In the genomic region with DNA sequence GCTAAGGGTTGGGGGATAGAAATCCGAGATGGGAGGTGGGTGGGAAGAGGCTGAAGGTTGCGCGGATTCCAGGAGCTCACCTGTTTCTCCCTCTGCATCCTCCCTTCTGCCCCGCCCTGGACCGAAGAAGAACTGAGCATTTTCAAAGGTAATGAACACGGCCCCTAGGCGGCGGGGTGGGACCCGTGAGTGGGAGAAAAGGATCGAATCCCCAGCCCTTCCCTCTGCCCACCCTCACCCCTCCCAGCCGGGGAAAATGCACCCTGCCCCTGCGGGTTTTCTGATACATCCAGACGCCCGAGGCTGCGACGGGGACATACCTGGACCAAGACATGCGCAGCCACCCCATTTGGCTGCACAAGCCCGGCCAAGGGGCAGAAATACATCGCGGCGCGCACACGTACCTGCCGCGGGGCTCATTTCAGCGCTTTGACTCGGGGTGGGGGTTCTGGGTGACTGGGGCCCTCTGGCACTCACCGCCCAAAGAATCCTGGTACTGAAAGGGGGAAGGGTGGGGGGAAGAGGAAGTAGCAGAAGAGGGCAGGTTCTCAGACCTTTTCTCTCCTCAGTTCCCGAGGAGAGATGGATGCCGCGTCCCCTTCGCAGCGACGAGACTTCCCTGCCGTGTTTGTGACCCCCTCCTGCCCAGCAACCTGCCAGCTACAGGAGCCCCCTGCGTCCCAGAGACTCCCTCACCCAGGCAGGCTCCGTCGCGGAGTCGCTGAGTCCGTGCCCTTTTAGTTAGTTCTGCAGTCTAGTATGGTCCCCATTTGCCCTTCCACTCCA, we compare ENCODE assay signal across 9 cellular contexts. TPM values are rescaled to one million over a fixed set of nuclear protein-coding genes. Genes with fewer than 3 reads are reported as not detected.
DNase-seq lines count a peak whose midpoint lies in the region; ATAC-seq, FAIRE-seq and TF ChIP-seq lines count a peak whose summit lies in the region.
"Had no signal": no experiment of that assay in that cellular context is flagged by ENCODE, and none has a peak within 500 bp of the region (broad histone marks: within the 10 kb centered on the region; RNA-seq: fewer than 3 reads in every experiment).

No MANE protein-coding gene starts in this region.

- no peak overlapping the region for H3K14ac ChIP-seq in H1 (ENCODE audit: insufficient read length)

- H3K4me1 ChIP-seq in H1 (replicated peaks in 1 of 4; ENCODE audit: control insufficient read depth in 3 of 4, insufficient read depth in 4 of 4, low read length in 3 of 4), result peaks cover 0 to 16% (median 12%) of the 10 kb centered on the region in 4 experiments; a peak in 6 of 7 replicates

- TF ChIP-seq RAD21 in H1 (IDR thresholded peaks at IDR 0.05 in 1 of 2, conservative IDR thresholded peaks at IDR 0.05 in 1 of 2; ENCODE audit: low read depth in 2 of 2, low read length in 2 of 2), result 0 out of 4 replicates have a peak, but pooled peaks of 1 of the 2 experiments have one; percentile 3

- no peak overlapping the region for H3K56ac ChIP-seq in H1 (replicated peaks; ENCODE audit: insufficient read length, low read depth, low read length)

- H3K9me3 ChIP-seq in SU-DHL-6 (ENCODE audit: insufficient read depth, low read length), result no peaks in the 10 kb centered on the region
- no peaks in the 10 kb centered on the region for H3K9me3 ChIP-seq in H1 (ENCODE audit: insufficient read depth in 2 of 2, low read depth in 1 of 2, low read length in 1 of 2)

- no peak overlapping the region for H2BK20ac ChIP-seq in H1 (ENCODE audit: low read length)

- H3K18ac ChIP-seq in H1 (ENCODE audit: extremely low read depth, low read length), result peak overlapping the region; percentile 55

- TF ChIP-seq POLR2A in H1 (IDR thresholded peaks at IDR 0.05; ENCODE audit: control extremely low read depth in 1 of 2, low read depth in 2 of 2, low read length in 2 of 2), result no peak

- H3K79me2 ChIP-seq in SU-DHL-6 (ENCODE audit: insufficient read depth, low read length) (no peaks in the 10 kb centered on the region), H1 (ENCODE audit: control insufficient read depth in 1 of 2, insufficient read depth in 2 of 2, low read length in 2 of 2) (no peaks in the 10 kb centered on the region)

- ATAC-seq in HG02938 (IDR thresholded peaks at IDR 0.05; ENCODE audit: unreplicated experiment), result peak; percentile 19
- peak in 1 of 2 donors; percentile 25 for ATAC-seq in natural killer cell treated with Interleukin-12 subunit alpha and Interleukin-12 subunit beta and Interleukin-15 and Interleukin-18, amount 100 ng/mL, for 72 hours

- peak overlapping the region; percentile 73 for H3K4me3 ChIP-seq in SU-DHL-6 (ENCODE audit: insufficient read depth, low read length, poor library complexity, severe bottlenecking)
- peak overlapping the region; percentile 72 to 83 (median 77) for H3K4me3 ChIP-seq in H1 (ENCODE audit: extremely low read depth in 1 of 4, insufficient read depth in 2 of 4, low read depth in 3 of 4, low read length in 4 of 4)

- H4K8ac ChIP-seq in H1 (ENCODE audit: extremely low read depth, insufficient read depth, low read length), result peak overlapping the region; percentile 18

- H3K4ac ChIP-seq in H1 (replicated peaks; ENCODE audit: insufficient read length, low read depth, low read length), result no peak overlapping the region

- peak overlapping the region; percentile 74 for H3K9ac ChIP-seq in SU-DHL-6 (ENCODE audit: low read length)
- H3K9ac ChIP-seq in H1 (replicated peaks in 1 of 4; ENCODE audit: extremely low read depth in 1 of 4, low read depth in 3 of 4, low read length in 3 of 4), result no peak overlapping the region

- H3K27me3 Mint-ChIP-seq in natural killer cell treated with Interleukin-12 subunit alpha and Interleukin-12 subunit beta and Interleukin-15 and Interleukin-18, amount 100 ng/mL, for 72 hours, result peaks cover 22 to 25% of the 10 kb centered on the region in 2 donors

- H3K9me3 Mint-ChIP-seq in natural killer cell treated with Interleukin-12 subunit alpha and Interleukin-12 subunit beta and Interleukin-15 and Interleukin-18, amount 100 ng/mL, for 72 hours, result no peaks in the 10 kb centered on the region

- peak overlapping the region; percentile 65 to 84 for H3K27ac Mint-ChIP-seq in natural killer cell treated with Interleukin-12 subunit alpha and Interleukin-12 subunit beta and Interleukin-15 and Interleukin-18, amount 100 ng/mL, for 72 hours

- 0 out of 2 replicates have a peak overlapping the region, but pooled peaks have one; percentile 14 for H2BK12ac ChIP-seq in H1 (ENCODE audit: low read depth, low read length)

- peak; percentile 67 for DNase-seq in DMS53 (lab: John Stamatoyannopoulos, UW)
- no peak for DNase-seq in DMS53 treated with DMSO at 0.1 percent for 48 hours (lab: John Stamatoyannopoulos, UW; ENCODE audit: unreplicated experiment)
- peak in 1 of 2 experiments; percentile 76 for DNase-seq in H1 (ENCODE audit: low read depth in 1 of 2, low spot score in 2 of 2)
- no peak for DNase-seq in natural killer cell treated with Interleukin-12 subunit alpha and Interleukin-12 subunit beta and Interleukin-15 and Interleukin-18, amount 100 ng/mL, for 72 hours (ENCODE audit: low spot score)
- DNase-seq in NCI-H187 (lab: John Stamatoyannopoulos, UW), result no peak
- DNase-seq in globus pallidus (ENCODE audit: low spot score), result no peak

- H2BK5ac ChIP-seq in H1 (ENCODE audit: low read depth, low read length), result peak overlapping the region; percentile 26; the same call in 1 of the 2 replicates

- H2AFZ ChIP-seq in SU-DHL-6 (ENCODE audit: low read depth, low read length, severe bottlenecking) (peak overlapping the region; percentile 86), H1 (ENCODE audit: low read length) (peak overlapping the region; percentile 97)

- CTCF ChIA-PET in H1 (lab: Charles Lee; ENCODE audit: partially characterized antibody), result interaction anchor here (0.6 to 28.0 kb wide), 24 partner anchors 7 to 138 kb away, joined by 3 to 382 read pairs (median 4); partner anchors contain the start of genes ESAM, NRGN, SIAE and SPA17

- no peak overlapping the region for H2AK5ac ChIP-seq in H1 (ENCODE audit: low read depth, low read length)

- peak; percentile 45 for TF ChIP-seq CTCF in SU-DHL-6 (IDR thresholded peaks at IDR 0.05; ENCODE audit: insufficient read depth, low read length, poor library complexity, severe bottlenecking)
- TF ChIP-seq CTCF in H1 (IDR thresholded peaks at IDR 0.05; ENCODE audit: control extremely low read depth in 1 of 3, insufficient read depth in 1 of 3, low read depth in 1 of 3, low read length in 3 of 3), result peak; percentile 25 to 33 (median 31); a peak in 3 of 4 replicates

- H3K4me2 ChIP-seq in SU-DHL-6 (ENCODE audit: low read depth, low read length, poor library complexity, severe bottlenecking) (peak overlapping the region; percentile 81), H1 (ENCODE audit: insufficient read depth in 1 of 2, low read depth in 2 of 2, low read length in 2 of 2) (peak overlapping the region; percentile 83 to 95)

- no peaks in the 10 kb centered on the region for H3K36me3 ChIP-seq in SU-DHL-6 (ENCODE audit: low read length)
- H3K36me3 ChIP-seq in H1 (ENCODE audit: control insufficient read depth in 2 of 4, insufficient read depth in 4 of 4, low read length in 3 of 4), result no peaks in the 10 kb centered on the region

- 1% methylated on average over 22 of the region's 41 CpGs; no CpG with 5 or more reads in 1 of the 2 experiments for WGBS in H1 (ENCODE audit: extremely low coverage in 1 of 2, insufficient coverage in 1 of 2, insufficient read length in 1 of 2, insufficient replicate concordance in 2 of 2, low coverage in 1 of 2, low lambda C conversion rate in 2 of 2, missing lambda C conversion rate in 1 of 2), 2 experiments

- H3K27me3 ChIP-seq in SU-DHL-6 (ENCODE audit: low read length) (no peaks in the 10 kb centered on the region), H1 (replicated peaks in 1 of 4; ENCODE audit: control insufficient read depth in 3 of 4, extremely low read depth in 1 of 4, insufficient read depth in 3 of 4, low read length in 3 of 4) (peaks cover 92 to 99% (median 97%) of the 10 kb centered on the region in 4 experiments)

- no peak overlapping the region for H2BK15ac ChIP-seq in H1 (ENCODE audit: low read length)

- H3K4me1 Mint-ChIP-seq in natural killer cell treated with Interleukin-12 subunit alpha and Interleukin-12 subunit beta and Interleukin-15 and Interleukin-18, amount 100 ng/mL, for 72 hours (ENCODE audit: low read depth in 2 of 2), result peaks cover 7 to 9% of the 10 kb centered on the region in 2 donors

- peak overlapping the region; percentile 98 for H3K4me3 Mint-ChIP-seq in natural killer cell treated with Interleukin-12 subunit alpha and Interleukin-12 subunit beta and Interleukin-15 and Interleukin-18, amount 100 ng/mL, for 72 hours

- H3K79me1 ChIP-seq in H1 (ENCODE audit: low read depth, low read length), result no peaks in the 10 kb centered on the region

- no peak overlapping the region for H2BK120ac ChIP-seq in H1 (replicated peaks; ENCODE audit: low read depth, low read length)

- H3K27ac ChIP-seq in SU-DHL-6 (ENCODE audit: low read depth, low read length), result peak overlapping the region; percentile 11; the same call in 1 of the 2 replicates
- H3K27ac ChIP-seq in H1 (ENCODE audit: low read depth, low read length), result no peak overlapping the region

- H3F3A ChIP-seq in SU-DHL-6 (ENCODE audit: insufficient read depth), result peaks cover 8% of the 10 kb centered on the region; the same call in 1 of the 2 replicates

- no peak overlapping the region for H3K23ac ChIP-seq in H1 (ENCODE audit: insufficient read length)

- H3K23me2 ChIP-seq in H1 (ENCODE audit: low read depth, low read length), result peaks cover 9% of the 10 kb centered on the region; the same call in 1 of the 2 replicates

- no peaks in the 10 kb centered on the region for H4K20me1 ChIP-seq in SU-DHL-6 (ENCODE audit: low read depth, low read length)
- peaks cover 14 to 33% of the 10 kb centered on the region in 2 experiments for H4K20me1 ChIP-seq in H1 (replicated peaks in 1 of 2; ENCODE audit: control insufficient read depth in 1 of 2, insufficient read depth in 2 of 2, low read length in 2 of 2)

- no peak overlapping the region for H4K91ac ChIP-seq in H1 (replicated peaks; ENCODE audit: insufficient read length, low read length)

- TF ChIP-seq EP300 in H1 (IDR thresholded peaks at IDR 0.05; ENCODE audit: borderline replicate concordance in 1 of 2, low read depth in 2 of 2, low read length in 2 of 2), result no peak

- POLR2A ChIA-PET in H1 (lab: Charles Lee; ENCODE audit: partially characterized antibody), result interaction anchor here (0.8 to 3.0 kb wide), 6 partner anchors 10 to 114 kb away, joined by 3 to 13 read pairs (median 6); partner anchors contain the start of genes MSANTD2, SIAE and SPA17

- no peak for FAIRE-seq in H1 (lab: Jason Lieb, UNC)
- FAIRE-seq: A204.1 had no signal

- no peaks in the 10 kb centered on the region for H3K9me2 ChIP-seq in SU-DHL-6 (replicated peaks; ENCODE audit: insufficient read depth, low read length)

- no peaks in the 10 kb centered on the region for H3K36me3 Mint-ChIP-seq in natural killer cell treated with Interleukin-12 subunit alpha and Interleukin-12 subunit beta and Interleukin-15 and Interleukin-18, amount 100 ng/mL, for 72 hours

- H4K5ac ChIP-seq in H1 (ENCODE audit: insufficient read length, low read depth, low read length), result no peak overlapping the region

RNA-seq across cellular contexts. Expression of gene VSIG2, which starts 6.0 kb away (rescaled TPM):
- not detected in 2 replicates for total RNA-seq in H1 (2021; fragmentation: NEBNext Ultra II Directional; extraction: Animal tissue kit (Norgen Biotek cat#: 25700))
- polyA plus RNA-seq in H1 (2011; rRNA removed), result 0.18 and 0.35 TPM in 2 replicates
- polyA plus RNA-seq in H1 (2011; cell fraction: cytosol; rRNA removed), result not detected
- not detected for polyA plus RNA-seq in H1 (2011; cell fraction: nucleus; rRNA removed)
- 0.16 to 0.42 TPM (median 0.28 TPM) in 3 of 4 replicates, not detected in the other for polyA plus RNA-seq in H1 (2012, experiment 1 of 2)
- 0.16 TPM for polyA plus RNA-seq in H1 (2012, experiment 2 of 2)
- not detected for polyA plus RNA-seq in H1 (2013, experiment 1 of 2)
- not detected for polyA plus RNA-seq in H1 (2013, experiment 2 of 2)
- not detected in 2 replicates for polyA minus RNA-seq in H1 (2011; rRNA and poly(A)+ RNA removed)
- not detected for polyA minus RNA-seq in H1 (2011; cell fraction: cytosol; rRNA and poly(A)+ RNA removed)
- not detected for polyA minus RNA-seq in H1 (2011; cell fraction: nucleus; rRNA and poly(A)+ RNA removed)
- not detected for total RNA-seq in natural killer cell treated with Interleukin-12 subunit alpha and Interleukin-12 subunit beta and Interleukin-15 and Interleukin-18, amount 100 ng/mL, for 72 hours

RNA-seq across cellular contexts. Expression of gene NRGN, which starts 6.3 kb away (rescaled TPM):
- 0.60 and 0.75 TPM in 2 replicates for total RNA-seq in H1 (2021; fragmentation: NEBNext Ultra II Directional; extraction: Animal tissue kit (Norgen Biotek cat#: 25700))
- 1.0 and 1.5 TPM in 2 replicates for polyA plus RNA-seq in H1 (2011; rRNA removed)
- polyA plus RNA-seq in H1 (2011; cell fraction: cytosol; rRNA removed), result 0.54 TPM
- 1.7 TPM for polyA plus RNA-seq in H1 (2011; cell fraction: nucleus; rRNA removed)
- polyA plus RNA-seq in H1 (2012, experiment 1 of 2), result 0.76 to 1.2 TPM (median 0.92 TPM) in 4 replicates
- 0.89 TPM for polyA plus RNA-seq in H1 (2012, experiment 2 of 2)
- polyA plus RNA-seq in H1 (2013, experiment 1 of 2), result 1.2 TPM
- 0.83 TPM for polyA plus RNA-seq in H1 (2013, experiment 2 of 2)
- 0.38 TPM in 1 of 2 replicates, not detected in the other for polyA minus RNA-seq in H1 (2011; rRNA and poly(A)+ RNA removed)
- not detected for polyA minus RNA-seq in H1 (2011; cell fraction: cytosol; rRNA and poly(A)+ RNA removed)
- not detected for polyA minus RNA-seq in H1 (2011; cell fraction: nucleus; rRNA and poly(A)+ RNA removed)
- 1 to 10 TPM in 1 of 2 donors, under 1 TPM in 1; 0.57 to 5.4 TPM for total RNA-seq in natural killer cell treated with Interleukin-12 subunit alpha and Interleukin-12 subunit beta and Interleukin-15 and Interleukin-18, amount 100 ng/mL, for 72 hours

RNA-seq across cellular contexts. Expression of gene ESAM, which starts 16.1 kb away (rescaled TPM):
- 0.17 TPM in 1 of 2 replicates, not detected in the other for total RNA-seq in H1 (2021; fragmentation: NEBNext Ultra II Directional; extraction: Animal tissue kit (Norgen Biotek cat#: 25700))
- 0.09 and 0.19 TPM in 2 replicates for polyA plus RNA-seq in H1 (2011; rRNA removed)
- 0.21 TPM for polyA plus RNA-seq in H1 (2011; cell fraction: cytosol; rRNA removed)
- polyA plus RNA-seq in H1 (2011; cell fraction: nucleus; rRNA removed), result 0.91 TPM
- 0.10 to 0.31 TPM (median 0.22 TPM) in 4 replicates for polyA plus RNA-seq in H1 (2012, experiment 1 of 2)
- 0.26 TPM for polyA plus RNA-seq in H1 (2012, experiment 2 of 2)
- 0.39 TPM for polyA plus RNA-seq in H1 (2013, experiment 1 of 2)
- polyA plus RNA-seq in H1 (2013, experiment 2 of 2), result 0.26 TPM
- polyA minus RNA-seq in H1 (2011; rRNA and poly(A)+ RNA removed), result 0.32 TPM in 1 of 2 replicates, not detected in the other
- polyA minus RNA-seq in H1 (2011; cell fraction: cytosol; rRNA and poly(A)+ RNA removed), result not detected
- polyA minus RNA-seq in H1 (2011; cell fraction: nucleus; rRNA and poly(A)+ RNA removed), result not detected
- 1 to 10 TPM in 1 of 2 donors, under 1 TPM in 1; 0.17 to 1.4 TPM for total RNA-seq in natural killer cell treated with Interleukin-12 subunit alpha and Interleukin-12 subunit beta and Interleukin-15 and Interleukin-18, amount 100 ng/mL, for 72 hours

RNA-seq across cellular contexts. Expression of gene MSANTD2, which starts 54.2 kb away (rescaled TPM):
- total RNA-seq in H1 (2021; fragmentation: NEBNext Ultra II Directional; extraction: Animal tissue kit (Norgen Biotek cat#: 25700)), result 15.9 and 17.3 TPM in 2 replicates
- 5.6 and 8.2 TPM in 2 replicates for polyA plus RNA-seq in H1 (2011; rRNA removed)
- polyA plus RNA-seq in H1 (2011; cell fraction: cytosol; rRNA removed), result 10.5 TPM
- 10.8 TPM for polyA plus RNA-seq in H1 (2011; cell fraction: nucleus; rRNA removed)
- polyA plus RNA-seq in H1 (2012, experiment 1 of 2), result 8.2 to 13.3 TPM (median 10.5 TPM) in 4 replicates
- polyA plus RNA-seq in H1 (2012, experiment 2 of 2), result 5.9 TPM
- polyA plus RNA-seq in H1 (2013, experiment 1 of 2), result 13.3 TPM
- 12.5 TPM for polyA plus RNA-seq in H1 (2013, experiment 2 of 2)
- polyA minus RNA-seq in H1 (2011; rRNA and poly(A)+ RNA removed), result 4.2 and 4.6 TPM in 2 replicates
- polyA minus RNA-seq in H1 (2011; cell fraction: cytosol; rRNA and poly(A)+ RNA removed), result 9.2 TPM
- polyA minus RNA-seq in H1 (2011; cell fraction: nucleus; rRNA and poly(A)+ RNA removed), result 17.6 TPM
- 10 to 100 TPM; 10.5 to 20.4 TPM for total RNA-seq in natural killer cell treated with Interleukin-12 subunit alpha and Interleukin-12 subunit beta and Interleukin-15 and Interleukin-18, amount 100 ng/mL, for 72 hours
